In genomic region chr3:158735296-158736033, GRCh38 we compare ENCODE assay signal across 33 cellular contexts. TPM values are rescaled to one million over a fixed set of nuclear protein-coding genes. Genes with fewer than 3 reads are reported as not detected.
"Had no signal": no experiment of that assay in that cellular context is flagged by ENCODE, and none has a peak within 500 bp of the region (broad histone marks: within the 10 kb centered on the region; RNA-seq: fewer than 3 reads in every experiment).

No MANE protein-coding gene starts in this region.

- FAIRE-seq: astrocyte, bronchial epithelial cell had no signal

- H3K36me3 Mint-ChIP-seq: activated naive CD8-positive, alpha-beta T cell had no signal

- H3K4me1 Mint-ChIP-seq: activated T-helper 17 cell treated with anti-CD3 and anti-CD28 coated beads, Interleukin-2, amount 50 U/mL, for 72 hours; central memory CD8-positive, alpha-beta T cell had no signal

- H3K27me3 ChIP-seq: brain microvascular endothelial cell, dorsolateral prefrontal cortex, gastroesophageal sphincter had no signal

- ATAC-seq: activated CD4-positive, CD25-positive, alpha-beta regulatory T cell treated with anti-CD3 and anti-CD28 coated beads, Interleukin-2, amount 50 U/mL, for 24 hours; activated CD8-positive, alpha-beta T cell treated with anti-CD3 and anti-CD28 coated beads for 36 hours; activated T-cell treated with anti-CD3 and anti-CD28 coated beads, Interleukin-2, amount 50 U/mL, for 4 hours; activated T-helper 17 cell treated with anti-CD3 and anti-CD28 coated beads, Interleukin-2, amount 50 U/mL, for 72 hours; gastroesophageal sphincter; T-cell had no signal

- H3K36me3 ChIP-seq: WERI-Rb-1 had no signal

- H3K4me3 ChIP-seq: coronary artery, dorsolateral prefrontal cortex, esophagus muscularis mucosa, gastroesophageal sphincter had no signal

- DNase-seq: activated B cell treated with CpG ODN at 0.5 μM for 24 hours; activated CD4-positive, alpha-beta T cell treated with anti-CD3 and anti-CD28 coated beads for 48 hours; activated CD4-positive, alpha-beta T cell treated with anti-CD3 and anti-CD28 coated beads, Interleukin-2, amount 50 U/mL, for 1 hour; activated CD4-positive, alpha-beta T cell treated with anti-CD3 and anti-CD28 coated beads, Interleukin-2, amount 50 U/mL, for 48 hours; activated CD8-positive, alpha-beta memory T cell treated with anti-CD3 and anti-CD28 coated beads for 24 hours; activated CD8-positive, alpha-beta T cell treated with anti-CD3 and anti-CD28 coated beads for 36 hours; activated effector memory CD4-positive, alpha-beta T cell treated with Interleukin-2 at 50 U/mL for 16 hours; activated gamma-delta T cell treated with Interleukin-2 at 50 U/mL for 16 hours; activated naive CD4-positive, alpha-beta T cell treated with anti-CD3 and anti-CD28 coated beads, Interleukin-2, amount 50 U/mL, for 16 hours; activated naive CD4-positive, alpha-beta T cell treated with Interleukin-2 at 50 U/mL for 16 hours; activated T-cell treated with anti-CD3 and anti-CD28 coated beads, Interleukin-2, amount 50 U/mL, for 4 hours; amniotic stem cell; anterior cingulate cortex; brain microvascular endothelial cell; dorsolateral prefrontal cortex; effector memory CD4-positive, alpha-beta T cell; endodermal cell; foreskin melanocyte; T-cell; T-helper 9 cell; WERI-Rb-1 had no signal

- H3K27ac ChIP-seq: brain microvascular endothelial cell, coronary artery, dorsolateral prefrontal cortex, esophagus muscularis mucosa, gastroesophageal sphincter, WERI-Rb-1 had no signal

- H3K9me3 Mint-ChIP-seq: activated T-helper 17 cell treated with anti-CD3 and anti-CD28 coated beads, Interleukin-2, amount 50 U/mL, for 72 hours; central memory CD8-positive, alpha-beta T cell; T-helper 1 cell treated with Interleukin-12 subunit alpha and Interleukin-12 subunit beta and Interleukin-4 antibody, amounts not matched to agents 30 μg/mL and 1 μg/mL, for 36 hours had no signal

- H3K4me3 Mint-ChIP-seq: activated B cell treated with CpG ODN at 0.5 μM for 24 hours; activated CD8-positive, alpha-beta T cell treated with anti-CD3 and anti-CD28 coated beads for 36 hours; activated naive CD8-positive, alpha-beta T cell; activated T-cell treated with anti-CD3 and anti-CD28 coated beads, Interleukin-2, amount 50 U/mL, for 4 hours; activated T-helper 17 cell treated with anti-CD3 and anti-CD28 coated beads, Interleukin-2, amount 50 U/mL, for 72 hours; central memory CD8-positive, alpha-beta T cell; dendritic cell treated with granulocyte-macrophage colony-stimulating factor and Interleukin-4, amounts not matched to agents 40 ng/mL and 50 ng/mL, for 4 days; endodermal cell; T-cell; T-helper 1 cell treated with Interleukin-12 subunit alpha and Interleukin-12 subunit beta and Interleukin-4 antibody, amounts not matched to agents 30 μg/mL and 1 μg/mL, for 36 hours had no signal

- H3K27me3 Mint-ChIP-seq: activated B cell treated with CpG ODN at 0.5 μM for 24 hours; activated CD8-positive, alpha-beta T cell treated with anti-CD3 and anti-CD28 coated beads for 36 hours; activated naive CD8-positive, alpha-beta T cell; activated T-helper 17 cell treated with anti-CD3 and anti-CD28 coated beads, Interleukin-2, amount 50 U/mL, for 72 hours; central memory CD8-positive, alpha-beta T cell had no signal

- H3K27ac Mint-ChIP-seq: activated B cell treated with CpG ODN at 0.5 μM for 24 hours; activated CD8-positive, alpha-beta T cell treated with anti-CD3 and anti-CD28 coated beads for 36 hours; activated naive CD8-positive, alpha-beta T cell; activated T-helper 17 cell treated with anti-CD3 and anti-CD28 coated beads, Interleukin-2, amount 50 U/mL, for 72 hours; dendritic cell treated with granulocyte-macrophage colony-stimulating factor and Interleukin-4, amounts not matched to agents 40 ng/mL and 50 ng/mL, for 4 days; endodermal cell; T-cell; T-helper 1 cell treated with Interleukin-12 subunit alpha and Interleukin-12 subunit beta and Interleukin-4 antibody, amounts not matched to agents 30 μg/mL and 1 μg/mL, for 36 hours had no signal

RNA-seq across cellular contexts. Expression of gene RARRES1, which starts 3.2 kb away (rescaled TPM):
- total RNA-seq: activated B cell treated with CpG ODN at 0.5 μM for 24 hours; activated CD8-positive, alpha-beta T cell treated with anti-CD3 and anti-CD28 coated beads for 36 hours; activated T-cell treated with anti-CD3 and anti-CD28 coated beads, Interleukin-2, amount 50 U/mL, for 4 hours; activated T-helper 17 cell treated with anti-CD3 and anti-CD28 coated beads, Interleukin-2, amount 50 U/mL, for 72 hours; T-cell; T-helper 2 cell treated with Interferon-gamma antibody and Interleukin-4, amounts not matched to agents 100 ng/mL and 5 ng/mL, for 36 hours had no signal
